Comparison of ENCODE assay signal across 24 cellular contexts in genomic region chr5:170740586-170741205, GRCh38. TPM values are rescaled to one million over a fixed set of nuclear protein-coding genes. Genes with fewer than 3 reads are reported as not detected.
DNase-seq lines count a peak whose midpoint lies in the region; ATAC-seq and TF ChIP-seq lines count a peak whose summit lies in the region.
"Had no signal": no experiment of that assay in that cellular context is flagged by ENCODE, and none has a peak within 500 bp of the region (broad histone marks: within the 10 kb centered on the region; RNA-seq: fewer than 3 reads in every experiment).

No MANE protein-coding gene starts in this region.

- H3K4me1 ChIP-seq in esophagus muscularis mucosa (peaks cover 11 to 20% (median 18%) of the 10 kb centered on the region in 4 donors), body of pancreas (peaks cover 18% of the 10 kb centered on the region)

- TF ChIP-seq CTCF in esophagus muscularis mucosa (IDR thresholded peaks at IDR 0.05): no peak
- TF ChIP-seq CTCF in body of pancreas (IDR thresholded peaks at IDR 0.05): no peak

- DNase-seq in NCI-H2171 treated with DMSO at 0.1 percent for 48 hours (lab: John Stamatoyannopoulos, UW): peak; percentile 29
- no peak for DNase-seq in NCI-H2171 (lab: John Stamatoyannopoulos, UW)
- DNase-seq in NCI-H69 (lab: John Stamatoyannopoulos, UW): peak; percentile 13
- peak; percentile 39 for DNase-seq in esophagus muscularis mucosa (ENCODE audit: extremely low spot score)
- DNase-seq in body of pancreas: no peak
- DNase-seq in left lobe of liver (ENCODE audit: low spot score): no peak
- DNase-seq in NCI-H2227 (lab: John Stamatoyannopoulos, UW; ENCODE audit: unreplicated experiment): no peak
- no peak for DNase-seq in activated gamma-delta T cell (lab: John Stamatoyannopoulos, UW)
- DNase-seq: ACHN; CD4-positive, alpha-beta T cell; COR-L47; DND-41; IMR-90; NCI-H1105; NCI-H2081 treated with DMSO at 0.1 percent for 48 hours; NCI-H510A; NCI-H774; NK-92 treated with Interleukin-12 subunit alpha and Interleukin-12 subunit beta, amount 100 ng/mL, for 24 hours had no signal

- no peak for ATAC-seq in body of pancreas
- no peak for ATAC-seq in left lobe of liver
- ATAC-seq: GM23338, HCT116 had no signal

- no peak overlapping the region for H3K4me3 ChIP-seq in esophagus muscularis mucosa
- H3K4me3 ChIP-seq in body of pancreas: no peak overlapping the region
- H3K4me3 ChIP-seq: BLaER1, GM23338 had no signal

- H3K27me3 ChIP-seq in esophagus muscularis mucosa (peaks cover 0 to 18% (median 0%) of the 10 kb centered on the region in 4 donors), body of pancreas (no peaks in the 10 kb centered on the region)
- H3K27me3 ChIP-seq: BLaER1 had no signal

- no peak for TF ChIP-seq EP300 in esophagus muscularis mucosa (IDR thresholded peaks at IDR 0.05)

- WGBS in esophagus muscularis mucosa: 69% methylated on average over 3 of the region's 3 CpGs
- 80 to 82% methylated on average over 3 of the region's 3 CpGs for WGBS in body of pancreas, 2 donors

- H3K9me3 ChIP-seq in esophagus muscularis mucosa: peaks cover 0 to 7% (median under 1%) of the 10 kb centered on the region in 4 donors
- no peaks in the 10 kb centered on the region for H3K9me3 ChIP-seq in body of pancreas

- H3K36me3 ChIP-seq in esophagus muscularis mucosa (no peaks in the 10 kb centered on the region), body of pancreas (replicated peaks in 1 of 2; ENCODE audit: insufficient read depth in 1 of 2, low read depth in 2 of 2) (no peaks in the 10 kb centered on the region)
- H3K36me3 ChIP-seq: BLaER1 had no signal

- TF ChIP-seq POLR2A in esophagus muscularis mucosa (IDR thresholded peaks at IDR 0.05; ENCODE audit: low read depth): no peak
- TF ChIP-seq POLR2A in body of pancreas (IDR thresholded peaks at IDR 0.05): no peak

- H3K27ac ChIP-seq in esophagus muscularis mucosa (replicated peaks in 1 of 4) (no peak overlapping the region), body of pancreas (no peak overlapping the region)
- H3K27ac ChIP-seq: 22Rv1, BLaER1, KMS-11 had no signal

- intact Hi-C loops in esophagus muscularis mucosa (cut with DNase I) (loop anchor here (10.0 kb wide), 1 partner anchor 604 kb away; no protein-coding TSS in a partner anchor), body of pancreas (cut with DNase I) (no loop called here)

RNA-seq across cellular contexts. Expression of gene GABRP, which starts 42.8 kb away (rescaled TPM):
- total RNA-seq in esophagus muscularis mucosa (under 1 TPM in 1 of 4 donors, not detected in 3; 0.42 TPM), body of pancreas (1 to 10 TPM in 1 of 2 donors, not detected in 1; 8.6 TPM), left lobe of liver (0.45 TPM)
- total RNA-seq: CD4-positive, alpha-beta T cell; IMR-90; SK-MEL-5 had no signal

Comparison
In these comparisons a context has a peak if more than half of its experiments do, and no peak if none do; other contexts are left out.
1. DNase-seq: peak in NCI-H2171 treated with DMSO at 0.1 percent for 48 hours (single experiment), NCI-H69 (single experiment) and esophagus muscularis mucosa (single experiment); none in NCI-H2171 (single experiment), body of pancreas (0 of 4), left lobe of liver (single experiment), NCI-H2227 (single experiment) and activated gamma-delta T cell (single experiment).